8 cellular contexts compared by ENCODE assay signal in the genomic region with DNA sequence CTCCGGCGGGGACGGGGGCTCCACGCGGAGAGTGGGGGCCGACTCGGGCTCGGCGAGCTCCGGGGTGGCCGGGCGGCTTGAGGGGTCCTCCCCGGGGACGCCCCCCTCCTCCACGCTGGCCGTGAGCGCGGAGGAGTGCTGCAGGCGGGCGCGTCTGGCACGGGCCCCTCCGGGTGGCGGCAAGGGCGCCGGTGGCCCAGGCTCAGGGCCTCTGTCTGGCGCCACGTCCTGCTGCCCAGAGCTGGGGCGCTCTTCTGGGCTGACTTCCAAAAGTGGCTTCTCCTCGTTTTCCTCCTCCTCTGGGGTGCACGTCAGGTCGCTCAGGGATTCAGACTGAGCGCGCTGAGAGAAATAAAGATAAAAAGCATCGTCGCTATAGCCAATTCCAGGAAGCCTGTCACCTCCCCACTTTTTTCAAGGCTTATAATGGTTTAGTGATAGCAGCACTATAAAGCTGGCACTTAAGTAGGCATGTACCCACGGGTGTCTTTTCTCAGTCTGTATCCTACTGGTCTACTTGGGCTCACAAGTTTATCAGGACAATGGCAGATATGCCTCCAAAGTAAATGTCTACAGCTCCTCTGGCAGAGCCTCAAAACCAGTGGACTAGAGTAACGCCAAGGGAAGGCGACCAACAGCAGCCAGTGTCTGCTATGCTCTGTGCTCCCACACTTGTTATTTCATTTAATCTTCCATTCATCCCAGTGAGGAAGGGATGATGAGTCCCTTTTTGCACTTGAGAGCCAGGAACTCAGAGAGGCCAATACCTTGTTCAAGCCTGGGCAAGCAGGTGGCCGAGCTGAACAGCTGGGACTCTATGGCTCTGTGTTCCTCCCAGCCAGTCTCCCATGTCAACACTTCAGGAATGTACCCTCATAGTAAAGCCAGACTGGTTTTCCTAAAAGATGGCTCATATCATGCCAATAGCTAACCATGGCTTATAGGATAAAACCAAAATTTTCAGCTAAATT.
DNase-seq lines count a peak whose midpoint lies in the region; ATAC-seq and TF ChIP-seq lines count a peak whose summit lies in the region.

No MANE protein-coding gene starts in this region.

- WGBS in right cardiac atrium: 9% methylated on average over 40 of the region's 40 CpGs

- no peak overlapping the region for H3K4me2 ChIP-seq in parathyroid adenoma (ENCODE audit: low read length)

- no peak for ATAC-seq in CD4-positive, CD25-positive, alpha-beta regulatory T cell (ENCODE audit: low read depth in 2 of 2)
- ATAC-seq in activated naive CD8-positive, alpha-beta T cell treated with anti-CD3 and anti-CD28 coated beads, Interleukin-2, amount 10 ng/mL, durations not matched to agents 7 days and 5 days (ENCODE audit: low read depth): no peak
- ATAC-seq in right cardiac atrium (peak; percentile 77 to 78), GM21528 (IDR thresholded peaks at IDR 0.05; ENCODE audit: low FRiP score, unreplicated experiment) (no peak)

- peak overlapping the region; percentile 64 to 91 (median 88) for H3K4me3 Mint-ChIP-seq in CD4-positive, CD25-positive, alpha-beta regulatory T cell
- H3K4me3 Mint-ChIP-seq in activated naive CD8-positive, alpha-beta T cell treated with anti-CD3 and anti-CD28 coated beads, Interleukin-2, amount 10 ng/mL, durations not matched to agents 7 days and 5 days: peak overlapping the region; percentile 86

- H3K9me3 Mint-ChIP-seq in CD4-positive, CD25-positive, alpha-beta regulatory T cell: peaks cover 0 to 1% (median 0%) of the 10 kb centered on the region in 7 donors
- H3K9me3 Mint-ChIP-seq in activated naive CD8-positive, alpha-beta T cell treated with anti-CD3 and anti-CD28 coated beads, Interleukin-2, amount 10 ng/mL, durations not matched to agents 7 days and 5 days: no peaks in the 10 kb centered on the region

- H3K4me3 ChIP-seq in CD4-positive, CD25-positive, alpha-beta regulatory T cell (ENCODE audit: low read depth, low read length): no peak overlapping the region
- H3K4me3 ChIP-seq in right cardiac atrium (ENCODE audit: low read length) (peak overlapping the region; percentile 52), parathyroid adenoma (ENCODE audit: low read depth, low read length) (no peak overlapping the region)

- no peaks in the 10 kb centered on the region for H3K79me2 ChIP-seq in parathyroid adenoma

- H3K27ac Mint-ChIP-seq in CD4-positive, CD25-positive, alpha-beta regulatory T cell: peak overlapping the region in 2 of 3 donors; percentile 92 to 95
- peak overlapping the region; percentile 77 for H3K27ac Mint-ChIP-seq in activated naive CD8-positive, alpha-beta T cell treated with anti-CD3 and anti-CD28 coated beads, Interleukin-2, amount 10 ng/mL, durations not matched to agents 7 days and 5 days

- H3K4me1 ChIP-seq in CD4-positive, CD25-positive, alpha-beta regulatory T cell (ENCODE audit: control insufficient read depth, insufficient read depth, low read length, poor library complexity, severe bottlenecking): peaks cover 5% of the 10 kb centered on the region
- H3K4me1 ChIP-seq in right cardiac atrium (ENCODE audit: control insufficient read depth, insufficient read depth, low read length) (peaks cover 7% of the 10 kb centered on the region), parathyroid adenoma (peaks cover 14% of the 10 kb centered on the region)

- H3K4me1 Mint-ChIP-seq in CD4-positive, CD25-positive, alpha-beta regulatory T cell: peaks cover 0 to 29% (median 7%) of the 10 kb centered on the region in 4 donors
- peaks cover 13% of the 10 kb centered on the region for H3K4me1 Mint-ChIP-seq in activated naive CD8-positive, alpha-beta T cell treated with anti-CD3 and anti-CD28 coated beads, Interleukin-2, amount 10 ng/mL, durations not matched to agents 7 days and 5 days

- no peaks in the 10 kb centered on the region for H3K36me3 ChIP-seq in CD4-positive, CD25-positive, alpha-beta regulatory T cell (ENCODE audit: control insufficient read depth, insufficient read depth, low read length)
- H3K36me3 ChIP-seq in parathyroid adenoma (ENCODE audit: control insufficient read depth, insufficient read depth, low read length): no peaks in the 10 kb centered on the region

- POLR2A ChIA-PET in activated naive CD8-positive, alpha-beta T cell treated with anti-CD3 and anti-CD28 coated beads, Interleukin-2, amount 10 ng/mL, durations not matched to agents 7 days and 5 days (lab: Charles Lee): interaction anchor here (1.1 to 1.2 kb wide), 3 partner anchors 52 to 174 kb away, joined by 3 to 8 read pairs (median 6); no protein-coding TSS in a partner anchor
- POLR2A ChIA-PET in GM10248 (lab: Yijun Ruan, JAX): no interaction called here

- no peak for DNase-seq in CD4-positive, CD25-positive, alpha-beta regulatory T cell
- DNase-seq in activated naive CD8-positive, alpha-beta T cell treated with anti-CD3 and anti-CD28 coated beads, Interleukin-2, amount 10 ng/mL, durations not matched to agents 7 days and 5 days: no peak
- DNase-seq in right cardiac atrium (peak; percentile 29 to 73 (median 66)), epidermal melanocyte (ENCODE audit: insufficient read length, low spot score) (no peak), GM10248 (ENCODE audit: extremely low spot score) (no peak), NCI-H1694 (lab: John Stamatoyannopoulos, UW) (no peak)

- TF ChIP-seq CTCF in parathyroid adenoma (IDR thresholded peaks at IDR 0.05) (no peak), GM10248 (IDR thresholded peaks at IDR 0.05; ENCODE audit: control extremely low read depth, extremely low read depth, low read depth, missing control alignments) (no peak)

- H3K9ac ChIP-seq in parathyroid adenoma: peak overlapping the region; percentile 64

- H3K36me3 Mint-ChIP-seq in CD4-positive, CD25-positive, alpha-beta regulatory T cell: no peaks in the 10 kb centered on the region
- H3K36me3 Mint-ChIP-seq in activated naive CD8-positive, alpha-beta T cell treated with anti-CD3 and anti-CD28 coated beads, Interleukin-2, amount 10 ng/mL, durations not matched to agents 7 days and 5 days: peaks cover 3% of the 10 kb centered on the region

- intact Hi-C loops in right cardiac atrium (cut with DNase I): loop anchor here in 2 of 4 donors (10.0 kb wide), 2 partner anchors 89 to 99 kb away; partner anchors contain the start of gene MGAT4A (in 1 of the 2)

- H3K27ac ChIP-seq in CD4-positive, CD25-positive, alpha-beta regulatory T cell (ENCODE audit: insufficient read depth, low read length, poor library complexity, severe bottlenecking): no peak overlapping the region
- H3K27ac ChIP-seq in right cardiac atrium (ENCODE audit: low read length) (peak overlapping the region; percentile 80), parathyroid adenoma (peak overlapping the region; percentile 88)

- peaks cover 31% of the 10 kb centered on the region for H3K27me3 Mint-ChIP-seq in CD4-positive, CD25-positive, alpha-beta regulatory T cell
- peaks cover 7% of the 10 kb centered on the region for H3K27me3 Mint-ChIP-seq in activated naive CD8-positive, alpha-beta T cell treated with anti-CD3 and anti-CD28 coated beads, Interleukin-2, amount 10 ng/mL, durations not matched to agents 7 days and 5 days

- CTCF ChIA-PET in GM10248 (lab: Yijun Ruan, JAX): no interaction called here

- H3K9me3 ChIP-seq in CD4-positive, CD25-positive, alpha-beta regulatory T cell (ENCODE audit: control insufficient read depth in 2 of 2, low read length in 2 of 2): no peaks in the 10 kb centered on the region
- H3K9me3 ChIP-seq in right cardiac atrium (ENCODE audit: control insufficient read depth, low read length) (no peaks in the 10 kb centered on the region), parathyroid adenoma (ENCODE audit: control insufficient read depth, low read length) (no peaks in the 10 kb centered on the region)

- H3K27me3 ChIP-seq in CD4-positive, CD25-positive, alpha-beta regulatory T cell (ENCODE audit: control insufficient read depth, insufficient read depth, low read length): no peaks in the 10 kb centered on the region
- H3K27me3 ChIP-seq in right cardiac atrium (ENCODE audit: control insufficient read depth, insufficient read depth) (no peaks in the 10 kb centered on the region), parathyroid adenoma (ENCODE audit: control insufficient read depth, insufficient read depth, low read length) (no peaks in the 10 kb centered on the region)

- H2AFZ ChIP-seq in parathyroid adenoma: peak overlapping the region; percentile 97

Comparison
In these comparisons a context has a peak if more than half of its experiments do, and no peak if none do; other contexts are left out.
1. ATAC-seq: peak in right cardiac atrium (2 of 2); none in CD4-positive, CD25-positive, alpha-beta regulatory T cell (0 of 2), activated naive CD8-positive, alpha-beta T cell treated with anti-CD3 and anti-CD28 coated beads, Interleukin-2, amount 10 ng/mL, durations not matched to agents 7 days and 5 days (single experiment) and GM21528 (single experiment).
2. DNase-seq: peak in right cardiac atrium (3 of 3); none in CD4-positive, CD25-positive, alpha-beta regulatory T cell (0 of 3), activated naive CD8-positive, alpha-beta T cell treated with anti-CD3 and anti-CD28 coated beads, Interleukin-2, amount 10 ng/mL, durations not matched to agents 7 days and 5 days (single experiment), epidermal melanocyte (single experiment), GM10248 (single experiment) and NCI-H1694 (single experiment).